In genomic region chr20:61449916-61450315, GRCh38 we compare ENCODE assay signal across 16 cellular contexts.
"Had no signal": no experiment of that assay in that cellular context is flagged by ENCODE, and none has a peak within 500 bp of the region (broad histone marks: within the 10 kb centered on the region; RNA-seq: fewer than 3 reads in every experiment).

No MANE protein-coding gene starts in this region.

- H3K9me3 Mint-ChIP-seq: activated T-helper 17 cell treated with anti-CD3 and anti-CD28 coated beads, Interleukin-2, amount 50 U/mL, for 72 hours; immature natural killer cell; natural killer cell treated with Interleukin-12 subunit alpha and Interleukin-12 subunit beta and Interleukin-15 and Interleukin-18, amount 100 ng/mL, for 72 hours had no signal

- H3K9me3 ChIP-seq: body of pancreas, sigmoid colon, upper lobe of right lung had no signal

- DNase-seq: activated CD4-positive, alpha-beta T cell treated with anti-CD3 and anti-CD28 coated beads for 36 hours; activated naive CD4-positive, alpha-beta T cell treated with anti-CD3 and anti-CD28 coated beads, Interleukin-2, amount 10 ng/mL, durations not matched to agents 7 days and 5 days; amniotic stem cell; body of pancreas; central memory CD4-positive, alpha-beta T cell; effector memory CD4-positive, alpha-beta T cell; immature natural killer cell; sigmoid colon; stimulated activated CD4-positive, alpha-beta T cell treated with anti-CD3 and anti-CD28 coated beads, Interleukin-2, amount 100 ng/mL, for 48 hours; stimulated activated CD8-positive, alpha-beta memory T cell treated with anti-CD3 and anti-CD28 coated beads, Interleukin-4, amount 100 ng/mL, for 48 hours; stimulated activated naive CD8-positive, alpha-beta T cell treated with anti-CD3 and anti-CD28 coated beads, Interleukin-15, Interleukin-2, amounts not matched to agents 100 U/mL and 50 U/mL, for 24 hours; T-helper 9 cell; upper lobe of right lung had no signal

- H3K4me3 ChIP-seq: body of pancreas, sigmoid colon, upper lobe of right lung had no signal

- H3K36me3 Mint-ChIP-seq: activated naive CD4-positive, alpha-beta T cell treated with anti-CD3 and anti-CD28 coated beads, Interleukin-2, amount 10 ng/mL, durations not matched to agents 7 days and 5 days; immature natural killer cell; natural killer cell treated with Interleukin-12 subunit alpha and Interleukin-12 subunit beta and Interleukin-15 and Interleukin-18, amount 100 ng/mL, for 72 hours had no signal

- H3K36me3 ChIP-seq: sigmoid colon, upper lobe of right lung had no signal

- H3K27me3 Mint-ChIP-seq: activated naive CD4-positive, alpha-beta T cell treated with anti-CD3 and anti-CD28 coated beads, Interleukin-2, amount 10 ng/mL, durations not matched to agents 7 days and 5 days; activated T-helper 17 cell treated with anti-CD3 and anti-CD28 coated beads, Interleukin-2, amount 50 U/mL, for 72 hours had no signal

- H3K4me1 ChIP-seq: body of pancreas, sigmoid colon, upper lobe of right lung had no signal

- H3K27me3 ChIP-seq: body of pancreas had no signal

- H3K27ac Mint-ChIP-seq: activated CD4-positive, alpha-beta T cell treated with anti-CD3 and anti-CD28 coated beads for 36 hours; activated naive CD4-positive, alpha-beta T cell treated with anti-CD3 and anti-CD28 coated beads, Interleukin-2, amount 10 ng/mL, durations not matched to agents 7 days and 5 days; activated T-helper 17 cell treated with anti-CD3 and anti-CD28 coated beads, Interleukin-2, amount 50 U/mL, for 72 hours; immature natural killer cell; natural killer cell treated with Interleukin-12 subunit alpha and Interleukin-12 subunit beta and Interleukin-15 and Interleukin-18, amount 100 ng/mL, for 72 hours; progenitor cell of endocrine pancreas had no signal

- H3K4me1 Mint-ChIP-seq: activated CD4-positive, alpha-beta T cell treated with anti-CD3 and anti-CD28 coated beads for 36 hours; activated naive CD4-positive, alpha-beta T cell treated with anti-CD3 and anti-CD28 coated beads, Interleukin-2, amount 10 ng/mL, durations not matched to agents 7 days and 5 days; activated T-helper 17 cell treated with anti-CD3 and anti-CD28 coated beads, Interleukin-2, amount 50 U/mL, for 72 hours; immature natural killer cell had no signal

- H3K27ac ChIP-seq: body of pancreas, sigmoid colon, upper lobe of right lung had no signal

- H3K4me3 Mint-ChIP-seq: activated CD4-positive, alpha-beta T cell treated with anti-CD3 and anti-CD28 coated beads for 36 hours; activated naive CD4-positive, alpha-beta T cell treated with anti-CD3 and anti-CD28 coated beads, Interleukin-2, amount 10 ng/mL, durations not matched to agents 7 days and 5 days; activated T-helper 17 cell treated with anti-CD3 and anti-CD28 coated beads, Interleukin-2, amount 50 U/mL, for 72 hours; immature natural killer cell; natural killer cell treated with Interleukin-12 subunit alpha and Interleukin-12 subunit beta and Interleukin-15 and Interleukin-18, amount 100 ng/mL, for 72 hours had no signal

- ATAC-seq: activated CD4-positive, alpha-beta T cell treated with anti-CD3 and anti-CD28 coated beads for 36 hours; activated T-helper 17 cell treated with anti-CD3 and anti-CD28 coated beads, Interleukin-2, amount 50 U/mL, for 72 hours; body of pancreas; natural killer cell treated with Interleukin-12 subunit alpha and Interleukin-12 subunit beta and Interleukin-15 and Interleukin-18, amount 100 ng/mL, for 72 hours; stimulated activated naive CD8-positive, alpha-beta T cell treated with anti-CD3 and anti-CD28 coated beads, Interleukin-15, Interleukin-2, amounts not matched to agents 100 U/mL and 50 U/mL, for 24 hours; upper lobe of right lung had no signal
